Comparison of ENCODE assay signal across 1 cellular context in the genomic region with DNA sequence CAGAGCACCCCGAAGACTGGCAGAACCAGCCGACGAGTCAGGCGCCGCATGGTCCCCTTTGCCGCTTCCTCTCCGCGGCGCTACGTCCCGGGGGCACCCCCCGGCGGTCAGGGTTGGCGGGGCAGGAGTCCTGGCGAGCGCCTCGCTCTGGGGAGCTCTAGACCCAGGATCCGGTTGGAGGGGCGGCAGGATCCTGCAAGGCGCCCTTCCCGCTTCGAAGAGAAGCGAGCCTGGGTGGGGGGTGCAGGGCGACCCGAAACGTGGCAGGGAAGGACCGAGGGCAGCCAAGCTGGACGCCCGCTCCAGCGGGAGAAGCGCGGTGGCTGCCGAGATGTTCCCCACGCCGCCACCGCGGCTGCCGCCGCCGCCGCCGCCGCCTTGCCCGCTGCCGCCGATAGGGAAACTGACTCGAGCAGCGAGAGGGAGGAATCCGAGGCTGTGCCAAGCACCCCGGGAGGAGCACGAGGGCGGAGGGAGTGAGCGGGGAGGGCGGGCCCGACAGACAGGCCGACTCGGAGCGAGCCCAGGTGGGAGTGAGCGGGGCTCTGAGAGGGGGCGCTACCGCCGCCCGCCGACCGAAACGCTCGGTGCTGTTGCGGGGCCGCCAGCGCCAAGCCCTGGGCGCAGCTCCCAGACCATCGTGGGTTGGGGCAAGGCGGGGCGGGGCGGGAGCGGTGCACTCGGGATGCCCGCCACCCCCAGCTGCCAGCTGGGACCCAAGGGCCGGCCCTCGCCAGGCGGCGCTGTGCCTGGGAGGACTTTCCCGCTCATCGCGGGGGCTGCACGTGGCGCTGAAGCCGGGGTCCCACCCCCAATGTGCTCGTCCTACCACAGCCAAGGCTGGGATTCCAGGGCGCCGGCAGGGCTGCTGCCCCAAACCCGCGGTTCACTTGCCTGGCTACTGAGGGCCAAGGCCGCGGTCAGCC.
TF ChIP-seq lines count a peak whose summit lies in the region.

A gene with protein sequence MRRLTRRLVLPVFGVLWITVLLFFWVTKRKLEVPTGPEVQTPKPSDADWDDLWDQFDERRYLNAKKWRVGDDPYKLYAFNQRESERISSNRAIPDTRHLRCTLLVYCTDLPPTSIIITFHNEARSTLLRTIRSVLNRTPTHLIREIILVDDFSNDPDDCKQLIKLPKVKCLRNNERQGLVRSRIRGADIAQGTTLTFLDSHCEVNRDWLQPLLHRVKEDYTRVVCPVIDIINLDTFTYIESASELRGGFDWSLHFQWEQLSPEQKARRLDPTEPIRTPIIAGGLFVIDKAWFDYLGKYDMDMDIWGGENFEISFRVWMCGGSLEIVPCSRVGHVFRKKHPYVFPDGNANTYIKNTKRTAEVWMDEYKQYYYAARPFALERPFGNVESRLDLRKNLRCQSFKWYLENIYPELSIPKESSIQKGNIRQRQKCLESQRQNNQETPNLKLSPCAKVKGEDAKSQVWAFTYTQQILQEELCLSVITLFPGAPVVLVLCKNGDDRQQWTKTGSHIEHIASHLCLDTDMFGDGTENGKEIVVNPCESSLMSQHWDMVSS (minus strand): TSS at position 404 of the 926 bp plus-strand sequence. CDS start 354 bp downstream, at position 50.

TF ChIP-seq in HEK293, 187 proteins besides CTCF, POLR2A, EP300 and RAD21 (continued from another document and continues in another):
- TF ChIP-seq, protein P1, sequence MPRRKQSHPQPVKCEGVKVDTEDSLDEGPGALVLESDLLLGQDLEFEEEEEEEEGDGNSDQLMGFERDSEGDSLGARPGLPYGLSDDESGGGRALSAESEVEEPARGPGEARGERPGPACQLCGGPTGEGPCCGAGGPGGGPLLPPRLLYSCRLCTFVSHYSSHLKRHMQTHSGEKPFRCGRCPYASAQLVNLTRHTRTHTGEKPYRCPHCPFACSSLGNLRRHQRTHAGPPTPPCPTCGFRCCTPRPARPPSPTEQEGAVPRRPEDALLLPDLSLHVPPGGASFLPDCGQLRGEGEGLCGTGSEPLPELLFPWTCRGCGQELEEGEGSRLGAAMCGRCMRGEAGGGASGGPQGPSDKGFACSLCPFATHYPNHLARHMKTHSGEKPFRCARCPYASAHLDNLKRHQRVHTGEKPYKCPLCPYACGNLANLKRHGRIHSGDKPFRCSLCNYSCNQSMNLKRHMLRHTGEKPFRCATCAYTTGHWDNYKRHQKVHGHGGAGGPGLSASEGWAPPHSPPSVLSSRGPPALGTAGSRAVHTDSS (tag by site-specific recombination; IDR thresholded peaks at IDR 0.05): no peak
- TF ChIP-seq ZNF211 (tag by site-specific recombination; IDR thresholded peaks at IDR 0.05; ENCODE audit: low read depth) (no peak), ZBTB21 (tag by site-specific recombination; IDR thresholded peaks at IDR 0.05) (no peak), ZNF23 (tag by site-specific recombination; IDR thresholded peaks at IDR 0.05; ENCODE audit: borderline replicate concordance) (no peak), ZFP3 (tag by site-specific recombination; IDR thresholded peaks at IDR 0.05; ENCODE audit: low read depth) (no peak), SP2 (tag by site-specific recombination; IDR thresholded peaks at IDR 0.05) (peak; percentile 44), ZNF830 (tag by site-specific recombination; IDR thresholded peaks at IDR 0.05; ENCODE audit: low read depth) (no peak), ZNF768 (tag by site-specific recombination; IDR thresholded peaks at IDR 0.05) (no peak), ZNF514 (tag by site-specific recombination; IDR thresholded peaks at IDR 0.05) (no peak), TCF7L2 (IDR thresholded peaks at IDR 0.05; ENCODE audit: borderline replicate concordance, low read depth, low read length) (no peak), ZNF558 (tag by site-specific recombination; IDR thresholded peaks at IDR 0.05) (no peak), ZNF311 (tag by site-specific recombination; IDR thresholded peaks at IDR 0.05; ENCODE audit: borderline replicate concordance) (no peak), OVOL3 (tag by site-specific recombination; IDR thresholded peaks at IDR 0.05) (no peak), KLF1 (tag by site-specific recombination; IDR thresholded peaks at IDR 0.05) (peak; percentile 72), ZNF843 (tag by site-specific recombination; IDR thresholded peaks at IDR 0.05) (0 out of 2 replicates have a peak, but pooled peaks have one; percentile 17), ZEB2 (tag by site-specific recombination; IDR thresholded peaks at IDR 0.05) (peak; percentile 23; the same call in 1 of the 2 replicates), ZNF391 (tag by site-specific recombination; IDR thresholded peaks at IDR 0.05; ENCODE audit: borderline replicate concordance, low read depth) (no peak), RBAK (tag by site-specific recombination; IDR thresholded peaks at IDR 0.05) (no peak), ZNF501 (tag by site-specific recombination; IDR thresholded peaks at IDR 0.05) (peak; percentile 30; the same call in 1 of the 2 replicates), HOXC10 (CRISPR knock-in tag; IDR thresholded peaks at IDR 0.05) (no peak), ZNF404 (tag by site-specific recombination; IDR thresholded peaks at IDR 0.05) (no peak), ZIC2 (tag by site-specific recombination; IDR thresholded peaks at IDR 0.05) (peak; percentile 77)
- TF ChIP-seq, protein P2, sequence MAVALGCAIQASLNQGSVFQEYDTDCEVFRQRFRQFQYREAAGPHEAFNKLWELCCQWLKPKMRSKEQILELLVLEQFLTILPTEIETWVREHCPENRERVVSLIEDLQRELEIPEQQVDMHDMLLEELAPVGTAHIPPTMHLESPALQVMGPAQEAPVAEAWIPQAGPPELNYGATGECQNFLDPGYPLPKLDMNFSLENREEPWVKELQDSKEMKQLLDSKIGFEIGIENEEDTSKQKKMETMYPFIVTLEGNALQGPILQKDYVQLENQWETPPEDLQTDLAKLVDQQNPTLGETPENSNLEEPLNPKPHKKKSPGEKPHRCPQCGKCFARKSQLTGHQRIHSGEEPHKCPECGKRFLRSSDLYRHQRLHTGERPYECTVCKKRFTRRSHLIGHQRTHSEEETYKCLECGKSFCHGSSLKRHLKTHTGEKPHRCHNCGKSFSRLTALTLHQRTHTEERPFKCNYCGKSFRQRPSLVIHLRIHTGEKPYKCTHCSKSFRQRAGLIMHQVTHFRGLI (tag by site-specific recombination; IDR thresholded peaks at IDR 0.05): no peak
- TF ChIP-seq, protein P3, sequence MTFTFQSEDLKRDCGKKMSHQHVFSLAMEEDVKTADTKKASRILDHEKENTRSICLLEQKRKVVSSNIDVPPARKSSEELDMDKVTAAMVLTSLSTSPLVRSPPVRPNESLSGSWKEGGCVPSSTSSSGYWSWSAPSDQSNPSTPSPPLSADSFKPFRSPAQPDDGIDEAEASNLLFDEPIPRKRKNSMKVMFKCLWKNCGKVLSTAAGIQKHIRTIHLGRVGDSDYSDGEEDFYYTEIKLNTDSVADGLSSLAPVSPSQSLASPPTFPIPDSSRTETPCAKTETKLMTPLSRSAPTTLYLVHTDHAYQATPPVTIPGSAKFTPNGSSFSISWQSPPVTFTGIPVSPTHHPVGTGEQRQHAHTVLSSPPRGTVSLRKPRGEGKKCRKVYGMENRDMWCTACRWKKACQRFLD (tag by site-specific recombination; IDR thresholded peaks at IDR 0.05): no peak
- TF ChIP-seq, protein P4, sequence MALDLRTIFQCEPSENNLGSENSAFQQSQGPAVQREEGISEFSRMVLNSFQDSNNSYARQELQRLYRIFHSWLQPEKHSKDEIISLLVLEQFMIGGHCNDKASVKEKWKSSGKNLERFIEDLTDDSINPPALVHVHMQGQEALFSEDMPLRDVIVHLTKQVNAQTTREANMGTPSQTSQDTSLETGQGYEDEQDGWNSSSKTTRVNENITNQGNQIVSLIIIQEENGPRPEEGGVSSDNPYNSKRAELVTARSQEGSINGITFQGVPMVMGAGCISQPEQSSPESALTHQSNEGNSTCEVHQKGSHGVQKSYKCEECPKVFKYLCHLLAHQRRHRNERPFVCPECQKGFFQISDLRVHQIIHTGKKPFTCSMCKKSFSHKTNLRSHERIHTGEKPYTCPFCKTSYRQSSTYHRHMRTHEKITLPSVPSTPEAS (tag by site-specific recombination; IDR thresholded peaks at IDR 0.05): peak; percentile 14; the same call in 1 of the 2 replicates
- TF ChIP-seq, protein P5, sequence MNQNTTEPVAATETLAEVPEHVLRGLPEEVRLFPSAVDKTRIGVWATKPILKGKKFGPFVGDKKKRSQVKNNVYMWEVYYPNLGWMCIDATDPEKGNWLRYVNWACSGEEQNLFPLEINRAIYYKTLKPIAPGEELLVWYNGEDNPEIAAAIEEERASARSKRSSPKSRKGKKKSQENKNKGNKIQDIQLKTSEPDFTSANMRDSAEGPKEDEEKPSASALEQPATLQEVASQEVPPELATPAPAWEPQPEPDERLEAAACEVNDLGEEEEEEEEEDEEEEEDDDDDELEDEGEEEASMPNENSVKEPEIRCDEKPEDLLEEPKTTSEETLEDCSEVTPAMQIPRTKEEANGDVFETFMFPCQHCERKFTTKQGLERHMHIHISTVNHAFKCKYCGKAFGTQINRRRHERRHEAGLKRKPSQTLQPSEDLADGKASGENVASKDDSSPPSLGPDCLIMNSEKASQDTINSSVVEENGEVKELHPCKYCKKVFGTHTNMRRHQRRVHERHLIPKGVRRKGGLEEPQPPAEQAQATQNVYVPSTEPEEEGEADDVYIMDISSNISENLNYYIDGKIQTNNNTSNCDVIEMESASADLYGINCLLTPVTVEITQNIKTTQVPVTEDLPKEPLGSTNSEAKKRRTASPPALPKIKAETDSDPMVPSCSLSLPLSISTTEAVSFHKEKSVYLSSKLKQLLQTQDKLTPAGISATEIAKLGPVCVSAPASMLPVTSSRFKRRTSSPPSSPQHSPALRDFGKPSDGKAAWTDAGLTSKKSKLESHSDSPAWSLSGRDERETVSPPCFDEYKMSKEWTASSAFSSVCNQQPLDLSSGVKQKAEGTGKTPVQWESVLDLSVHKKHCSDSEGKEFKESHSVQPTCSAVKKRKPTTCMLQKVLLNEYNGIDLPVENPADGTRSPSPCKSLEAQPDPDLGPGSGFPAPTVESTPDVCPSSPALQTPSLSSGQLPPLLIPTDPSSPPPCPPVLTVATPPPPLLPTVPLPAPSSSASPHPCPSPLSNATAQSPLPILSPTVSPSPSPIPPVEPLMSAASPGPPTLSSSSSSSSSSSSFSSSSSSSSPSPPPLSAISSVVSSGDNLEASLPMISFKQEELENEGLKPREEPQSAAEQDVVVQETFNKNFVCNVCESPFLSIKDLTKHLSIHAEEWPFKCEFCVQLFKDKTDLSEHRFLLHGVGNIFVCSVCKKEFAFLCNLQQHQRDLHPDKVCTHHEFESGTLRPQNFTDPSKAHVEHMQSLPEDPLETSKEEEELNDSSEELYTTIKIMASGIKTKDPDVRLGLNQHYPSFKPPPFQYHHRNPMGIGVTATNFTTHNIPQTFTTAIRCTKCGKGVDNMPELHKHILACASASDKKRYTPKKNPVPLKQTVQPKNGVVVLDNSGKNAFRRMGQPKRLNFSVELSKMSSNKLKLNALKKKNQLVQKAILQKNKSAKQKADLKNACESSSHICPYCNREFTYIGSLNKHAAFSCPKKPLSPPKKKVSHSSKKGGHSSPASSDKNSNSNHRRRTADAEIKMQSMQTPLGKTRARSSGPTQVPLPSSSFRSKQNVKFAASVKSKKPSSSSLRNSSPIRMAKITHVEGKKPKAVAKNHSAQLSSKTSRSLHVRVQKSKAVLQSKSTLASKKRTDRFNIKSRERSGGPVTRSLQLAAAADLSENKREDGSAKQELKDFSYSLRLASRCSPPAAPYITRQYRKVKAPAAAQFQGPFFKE (tag by site-specific recombination; IDR thresholded peaks at IDR 0.05; ENCODE audit: borderline replicate concordance): no peak
- TF ChIP-seq, protein P6, sequence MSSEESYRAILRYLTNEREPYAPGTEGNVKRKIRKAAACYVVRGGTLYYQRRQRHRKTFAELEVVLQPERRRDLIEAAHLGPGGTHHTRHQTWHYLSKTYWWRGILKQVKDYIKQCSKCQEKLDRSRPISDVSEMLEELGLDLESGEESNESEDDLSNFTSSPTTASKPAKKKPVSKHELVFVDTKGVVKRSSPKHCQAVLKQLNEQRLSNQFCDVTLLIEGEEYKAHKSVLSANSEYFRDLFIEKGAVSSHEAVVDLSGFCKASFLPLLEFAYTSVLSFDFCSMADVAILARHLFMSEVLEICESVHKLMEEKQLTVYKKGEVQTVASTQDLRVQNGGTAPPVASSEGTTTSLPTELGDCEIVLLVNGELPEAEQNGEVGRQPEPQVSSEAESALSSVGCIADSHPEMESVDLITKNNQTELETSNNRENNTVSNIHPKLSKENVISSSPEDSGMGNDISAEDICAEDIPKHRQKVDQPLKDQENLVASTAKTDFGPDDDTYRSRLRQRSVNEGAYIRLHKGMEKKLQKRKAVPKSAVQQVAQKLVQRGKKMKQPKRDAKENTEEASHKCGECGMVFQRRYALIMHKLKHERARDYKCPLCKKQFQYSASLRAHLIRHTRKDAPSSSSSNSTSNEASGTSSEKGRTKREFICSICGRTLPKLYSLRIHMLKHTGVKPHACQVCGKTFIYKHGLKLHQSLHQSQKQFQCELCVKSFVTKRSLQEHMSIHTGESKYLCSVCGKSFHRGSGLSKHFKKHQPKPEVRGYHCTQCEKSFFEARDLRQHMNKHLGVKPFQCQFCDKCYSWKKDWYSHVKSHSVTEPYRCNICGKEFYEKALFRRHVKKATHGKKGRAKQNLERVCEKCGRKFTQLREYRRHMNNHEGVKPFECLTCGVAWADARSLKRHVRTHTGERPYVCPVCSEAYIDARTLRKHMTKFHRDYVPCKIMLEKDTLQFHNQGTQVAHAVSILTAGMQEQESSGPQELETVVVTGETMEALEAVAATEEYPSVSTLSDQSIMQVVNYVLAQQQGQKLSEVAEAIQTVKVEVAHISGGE (tag by site-specific recombination; conservative IDR thresholded peaks at IDR 0.05; ENCODE audit: low read depth): peak; percentile 14; the same call in 1 of the 2 replicates
- TF ChIP-seq, protein P7, sequence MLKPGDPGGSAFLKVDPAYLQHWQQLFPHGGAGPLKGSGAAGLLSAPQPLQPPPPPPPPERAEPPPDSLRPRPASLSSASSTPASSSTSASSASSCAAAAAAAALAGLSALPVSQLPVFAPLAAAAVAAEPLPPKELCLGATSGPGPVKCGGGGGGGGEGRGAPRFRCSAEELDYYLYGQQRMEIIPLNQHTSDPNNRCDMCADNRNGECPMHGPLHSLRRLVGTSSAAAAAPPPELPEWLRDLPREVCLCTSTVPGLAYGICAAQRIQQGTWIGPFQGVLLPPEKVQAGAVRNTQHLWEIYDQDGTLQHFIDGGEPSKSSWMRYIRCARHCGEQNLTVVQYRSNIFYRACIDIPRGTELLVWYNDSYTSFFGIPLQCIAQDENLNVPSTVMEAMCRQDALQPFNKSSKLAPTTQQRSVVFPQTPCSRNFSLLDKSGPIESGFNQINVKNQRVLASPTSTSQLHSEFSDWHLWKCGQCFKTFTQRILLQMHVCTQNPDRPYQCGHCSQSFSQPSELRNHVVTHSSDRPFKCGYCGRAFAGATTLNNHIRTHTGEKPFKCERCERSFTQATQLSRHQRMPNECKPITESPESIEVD (tag by site-specific recombination; IDR thresholded peaks at IDR 0.05): no peak
- TF ChIP-seq, protein P8, sequence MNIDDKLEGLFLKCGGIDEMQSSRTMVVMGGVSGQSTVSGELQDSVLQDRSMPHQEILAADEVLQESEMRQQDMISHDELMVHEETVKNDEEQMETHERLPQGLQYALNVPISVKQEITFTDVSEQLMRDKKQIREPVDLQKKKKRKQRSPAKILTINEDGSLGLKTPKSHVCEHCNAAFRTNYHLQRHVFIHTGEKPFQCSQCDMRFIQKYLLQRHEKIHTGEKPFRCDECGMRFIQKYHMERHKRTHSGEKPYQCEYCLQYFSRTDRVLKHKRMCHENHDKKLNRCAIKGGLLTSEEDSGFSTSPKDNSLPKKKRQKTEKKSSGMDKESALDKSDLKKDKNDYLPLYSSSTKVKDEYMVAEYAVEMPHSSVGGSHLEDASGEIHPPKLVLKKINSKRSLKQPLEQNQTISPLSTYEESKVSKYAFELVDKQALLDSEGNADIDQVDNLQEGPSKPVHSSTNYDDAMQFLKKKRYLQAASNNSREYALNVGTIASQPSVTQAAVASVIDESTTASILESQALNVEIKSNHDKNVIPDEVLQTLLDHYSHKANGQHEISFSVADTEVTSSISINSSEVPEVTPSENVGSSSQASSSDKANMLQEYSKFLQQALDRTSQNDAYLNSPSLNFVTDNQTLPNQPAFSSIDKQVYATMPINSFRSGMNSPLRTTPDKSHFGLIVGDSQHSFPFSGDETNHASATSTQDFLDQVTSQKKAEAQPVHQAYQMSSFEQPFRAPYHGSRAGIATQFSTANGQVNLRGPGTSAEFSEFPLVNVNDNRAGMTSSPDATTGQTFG (tag by site-specific recombination; IDR thresholded peaks at IDR 0.05; ENCODE audit: borderline replicate concordance): no peak
